15 cellular contexts compared by ENCODE assay signal in genomic region chr4:20641971-20642370, GRCh38.
DNase-seq lines count a peak whose midpoint lies in the region; ATAC-seq lines count a peak whose summit lies in the region.
"Had no signal": no experiment of that assay in that cellular context is flagged by ENCODE, and none has a peak within 500 bp of the region (broad histone marks: within the 10 kb centered on the region; RNA-seq: fewer than 3 reads in every experiment).

No MANE protein-coding gene starts in this region.

- ATAC-seq in GM19395 (IDR thresholded peaks at IDR 0.05; ENCODE audit: unreplicated experiment), result no peak
- ATAC-seq: A549, HepG2 had no signal

- DNase-seq in CD1c-positive myeloid dendritic cell (ENCODE audit: extremely low spot score) (peak; percentile 66), Kasumi-1 (lab: John Stamatoyannopoulos, UW) (peak; percentile 51), NOMO-1 treated with dmso at 0.1 percent for 144 hours (lab: John Stamatoyannopoulos, UW; ENCODE audit: unreplicated experiment) (peak; percentile 34), SKM-1 treated with dmso at 0.1 percent for 144 hours (lab: John Stamatoyannopoulos, UW; ENCODE audit: unreplicated experiment) (peak; percentile 16), COR-L47 (lab: John Stamatoyannopoulos, UW) (no peak), COLO829 (ENCODE audit: low spot score) (no peak), COLO668 (lab: John Stamatoyannopoulos, UW; ENCODE audit: unreplicated experiment) (no peak)
- DNase-seq: CD8-positive, alpha-beta memory T cell; DMS79 treated with DMSO at 0.1 percent for 48 hours; EL; HCEC 1CT; HFFc6 had no signal

Comparison
In these comparisons a context has a peak if more than half of its experiments do, and no peak if none do; other contexts are left out.
1. DNase-seq: peak in CD1c-positive myeloid dendritic cell (single experiment), Kasumi-1 (2 of 2), NOMO-1 treated with dmso at 0.1 percent for 144 hours (single experiment) and SKM-1 treated with dmso at 0.1 percent for 144 hours (single experiment); none in COR-L47 (single experiment), COLO829 (single experiment) and COLO668 (single experiment).